ENCODE assay signal across 17 cellular contexts in genomic region chr5:150149618-150150017, GRCh38. TPM values are rescaled to one million over a fixed set of nuclear protein-coding genes. Genes with fewer than 3 reads are reported as not detected.
DNase-seq lines count a peak whose midpoint lies in the region; ATAC-seq and TF ChIP-seq lines count a peak whose summit lies in the region.
"Had no signal": no experiment of that assay in that cellular context is flagged by ENCODE, and none has a peak within 500 bp of the region (broad histone marks: within the 10 kb centered on the region; RNA-seq: fewer than 3 reads in every experiment).

No MANE protein-coding gene starts in this region.

- H3K27me3 ChIP-seq in right atrium auricular region (no peaks in the 10 kb centered on the region), esophagus muscularis mucosa (no peaks in the 10 kb centered on the region), sigmoid colon (no peaks in the 10 kb centered on the region), HAP-1 (ENCODE audit: low read depth) (no peaks in the 10 kb centered on the region)
- H3K27me3 ChIP-seq: neural progenitor cell had no signal

- no peak for ATAC-seq in left ventricle myocardium superior
- ATAC-seq in HG03342 (IDR thresholded peaks at IDR 0.05; ENCODE audit: unreplicated experiment) = no peak
- ATAC-seq in HG02763 (IDR thresholded peaks at IDR 0.05; ENCODE audit: unreplicated experiment) = no peak
- ATAC-seq: HepG2, T-cell had no signal

- TF ChIP-seq POLR2A in esophagus muscularis mucosa (IDR thresholded peaks at IDR 0.05; ENCODE audit: low read depth) (no peak), sigmoid colon (IDR thresholded peaks at IDR 0.05) (no peak)

- no peak for TF ChIP-seq CTCF in right atrium auricular region (IDR thresholded peaks at IDR 0.05)
- no peak for TF ChIP-seq CTCF in esophagus muscularis mucosa (IDR thresholded peaks at IDR 0.05)
- no peak for TF ChIP-seq CTCF in sigmoid colon (IDR thresholded peaks at IDR 0.05)

- in situ Hi-C loops in HAP-1 (cut with MboI; ENCODE audit: low sequenced_read_pairs) = loop anchor here (10.0 kb wide), 1 partner anchor 285 kb away; no protein-coding TSS in a partner anchor

- H3K9me3 ChIP-seq in right atrium auricular region = no peaks in the 10 kb centered on the region
- no peaks in the 10 kb centered on the region for H3K9me3 ChIP-seq in esophagus muscularis mucosa
- no peaks in the 10 kb centered on the region for H3K9me3 ChIP-seq in sigmoid colon
- H3K9me3 ChIP-seq in HAP-1 = no peaks in the 10 kb centered on the region

- H3K27ac ChIP-seq in right atrium auricular region (peak overlapping the region; percentile 87 to 88), esophagus muscularis mucosa (replicated peaks in 1 of 4) (peak overlapping the region; percentile 57 to 90 (median 74)), sigmoid colon (peak overlapping the region; percentile 36 to 92 (median 86))
- H3K27ac ChIP-seq: neural progenitor cell had no signal

- intact Hi-C loops in left ventricle myocardium superior (cut with micrococcal nuclease) = no loop called here
- intact Hi-C loops in esophagus muscularis mucosa (cut with DNase I) = no loop called here
- intact Hi-C loops in sigmoid colon (cut with DNase I) = no loop called here

- DNase-seq in right atrium auricular region (ENCODE audit: low spot score) = no peak
- DNase-seq in left ventricle myocardium superior = no peak
- no peak for DNase-seq in esophagus muscularis mucosa (ENCODE audit: extremely low spot score)
- no peak for DNase-seq in sigmoid colon
- no peak for DNase-seq in HAP-1 (ENCODE audit: low spot score in 2 of 2)
- no peak for DNase-seq in NCI-H2029 (lab: John Stamatoyannopoulos, UW)
- DNase-seq: activated CD8-positive, alpha-beta memory T cell treated with anti-CD3 and anti-CD28 coated beads, Interleukin-2, amount 50 U/mL, for 48 hours; Calu3; foreskin fibroblast; NCI-H1048; NCI-H2171; RPMI8226; T-cell had no signal

- peaks cover 0 to 53% of the 10 kb centered on the region in 2 donors for H3K4me1 ChIP-seq in right atrium auricular region
- peaks cover 9 to 99% (median 96%) of the 10 kb centered on the region in 4 donors for H3K4me1 ChIP-seq in esophagus muscularis mucosa
- peaks cover 0 to 68% (median 46%) of the 10 kb centered on the region in 4 donors for H3K4me1 ChIP-seq in sigmoid colon
- peaks cover 3% of the 10 kb centered on the region for H3K4me1 ChIP-seq in HAP-1

- H3K36me3 ChIP-seq in right atrium auricular region (no peaks in the 10 kb centered on the region), esophagus muscularis mucosa (peaks cover 0 to 12% (median 4%) of the 10 kb centered on the region in 4 donors), sigmoid colon (peaks cover 0 to 15% (median 0%) of the 10 kb centered on the region in 4 donors), HAP-1 (replicated peaks) (no peaks in the 10 kb centered on the region)
- H3K36me3 ChIP-seq: neural progenitor cell had no signal

- no peak for TF ChIP-seq EP300 in esophagus muscularis mucosa (IDR thresholded peaks at IDR 0.05)
- TF ChIP-seq EP300 in sigmoid colon (IDR thresholded peaks at IDR 0.05) = no peak

- H3K4me3 ChIP-seq in right atrium auricular region (peak overlapping the region in 1 of 2 donors; percentile 59), esophagus muscularis mucosa (peak overlapping the region in 3 of 4 donors; percentile 12 to 67 (median 36)), sigmoid colon (no peak overlapping the region), HAP-1 (no peak overlapping the region)
- H3K4me3 ChIP-seq: neural progenitor cell had no signal

RNA-seq across cellular contexts. Expression of gene PDGFRB, which starts 6.0 kb away (rescaled TPM):
- total RNA-seq in right atrium auricular region (10 to 100 TPM; 68.3 to 68.7 TPM), left ventricle myocardium superior (47.8 TPM), esophagus muscularis mucosa (100 to 1,000 TPM in 2 of 4 donors, 10 to 100 TPM in 2; 83.1 to 219 (median 141) TPM), sigmoid colon (100 to 1,000 TPM in 1 of 4 donors, 10 to 100 TPM in 3; 54.9 to 104 (median 69.4) TPM)
- polyA plus RNA-seq in sigmoid colon = 10 to 100 TPM in 1 of 3 donors, 1 to 10 TPM in 2; 3.9 to 26.7 (median 6.0) TPM
- total RNA-seq: Calu3 had no signal

RNA-seq across cellular contexts. Expression of gene CDX1, which starts 17.0 kb away (rescaled TPM):
- not detected for total RNA-seq in right atrium auricular region
- total RNA-seq in left ventricle myocardium superior = not detected
- total RNA-seq in esophagus muscularis mucosa = under 1 TPM in 1 of 4 donors, not detected in 3; 0.23 TPM
- total RNA-seq in sigmoid colon = 1 to 10 TPM in 1 of 4 donors, under 1 TPM in 1, not detected in 2; 0.71 to 1.4 TPM
- polyA plus RNA-seq in sigmoid colon = 100 to 1,000 TPM; 325 to 455 (median 330) TPM
- total RNA-seq: Calu3, HepG2 had no signal
- polyA plus RNA-seq: HepG2 had no signal

RNA-seq across cellular contexts. Expression of gene SLC6A7, which starts 40.2 kb away (rescaled TPM):
- not detected for total RNA-seq in right atrium auricular region
- not detected for total RNA-seq in left ventricle myocardium superior
- not detected for total RNA-seq in esophagus muscularis mucosa
- not detected for total RNA-seq in sigmoid colon
- 10 to 100 TPM in 1 of 3 donors, under 1 TPM in 2; 0.46 to 10.8 (median 0.60) TPM for polyA plus RNA-seq in sigmoid colon
- total RNA-seq: Calu3, HepG2, T-cell had no signal
- polyA plus RNA-seq: HepG2 had no signal

Comparison
In these comparisons a context has a peak if more than half of its experiments do, and no peak if none do; other contexts are left out.
1. H3K4me3 ChIP-seq: peak in esophagus muscularis mucosa (3 of 4); none in sigmoid colon (0 of 4) and HAP-1 (single experiment).
2. Peak in every context shown above with its lines, with median percentiles within 50 percentile points of each other: H3K27ac ChIP-seq.